In genomic region chr5:118561971-118562370, GRCh38 we compare ENCODE assay signal across 25 cellular contexts.
"Had no signal": no experiment of that assay in that cellular context is flagged by ENCODE, and none has a peak within 500 bp of the region (broad histone marks: within the 10 kb centered on the region; RNA-seq: fewer than 3 reads in every experiment).

No MANE protein-coding gene starts in this region.

- DNase-seq: activated CD4-positive, alpha-beta T cell treated with anti-CD3 and anti-CD28 coated beads for 48 hours; activated CD4-positive, alpha-beta T cell treated with anti-CD3 and anti-CD28 coated beads, Interleukin-2, amount 50 U/mL, for 4 hours; activated CD4-positive, CD25-positive, alpha-beta regulatory T cell treated with anti-CD3 and anti-CD28 coated beads, Interleukin-2, amount 50 U/mL, for 72 hours; activated CD8-positive, alpha-beta memory T cell treated with anti-CD3 and anti-CD28 coated beads, Interleukin-2, amount 50 U/mL, for 48 hours; activated CD8-positive, alpha-beta T cell treated with anti-CD3 and anti-CD28 coated beads, Interleukin-2, amount 10 ng/mL, durations not matched to agents 7 days and 5 days; activated effector memory CD4-positive, alpha-beta T cell treated with Interleukin-2 at 50 U/mL for 16 hours; activated naive CD4-positive, alpha-beta T cell; activated naive CD8-positive, alpha-beta T cell treated with anti-CD3 and anti-CD28 coated beads, Interleukin-2, amount 50 U/mL, for 24 hours; activated T-cell treated with anti-CD3 and anti-CD28 coated beads, Interleukin-2, amount 50 U/mL, for 24 hours; amniotic stem cell; MM.1S; NCI-H1105; NCI-H1436; NCI-H187 treated with DMSO at 0.1 percent for 48 hours; NCI-H2081 treated with DMSO at 0.1 percent for 48 hours; NCI-H2171; NCI-H2227 treated with DMSO at 0.1 percent for 48 hours; NCI-H446 treated with DMSO at 0.1 percent for 48 hours; NCI-H524 treated with DMSO at 0.1 percent for 48 hours; PC-3; SIG-M5; T-helper 17 cell; T-helper 9 cell had no signal

- ATAC-seq: activated CD8-positive, alpha-beta T cell treated with anti-CD3 and anti-CD28 coated beads, Interleukin-2, amount 10 ng/mL, durations not matched to agents 7 days and 5 days; activated naive CD4-positive, alpha-beta T cell treated with anti-CD3 and anti-CD28 coated beads, Interleukin-2, amount 50 U/mL, for 72 hours; activated naive CD8-positive, alpha-beta T cell treated with anti-CD3 and anti-CD28 coated beads, Interleukin-2, amount 50 U/mL, for 24 hours; PC-3; T-helper 17 cell; WTC11 had no signal
